Comparison of ENCODE assay signal across 1 cellular context in genomic region chr16:89709166-89709565, GRCh38.
TF ChIP-seq lines count a peak whose summit lies in the region.

No MANE protein-coding gene starts in this region.

TF ChIP-seq in GM23338, 12 proteins besides CTCF, POLR2A, EP300 and RAD21:
- TF ChIP-seq ETS1 (IDR thresholded peaks at IDR 0.05), result no peak
- no peak for TF ChIP-seq ZNF462 (CRISPR knock-in tag; IDR thresholded peaks at IDR 0.05)
- TF ChIP-seq REST (IDR thresholded peaks at IDR 0.05; ENCODE audit: unreplicated experiment), result no peak
- TF ChIP-seq ZNF331 (CRISPR knock-in tag; IDR thresholded peaks at IDR 0.05; ENCODE audit: low read depth), result no peak
- no peak for TF ChIP-seq NANOG (IDR thresholded peaks at IDR 0.05; ENCODE audit: borderline replicate concordance)
- TF ChIP-seq ZNF114 (CRISPR knock-in tag; IDR thresholded peaks at IDR 0.05), result no peak
- TF ChIP-seq POLR2AphosphoS5 (IDR thresholded peaks at IDR 0.05; ENCODE audit: low read depth), result no peak
- no peak for TF ChIP-seq JUNB (IDR thresholded peaks at IDR 0.05; ENCODE audit: unreplicated experiment)
- TF ChIP-seq EZH2phosphoT487 (IDR thresholded peaks at IDR 0.05; ENCODE audit: unreplicated experiment), result no peak
- no peak for TF ChIP-seq STAT1 (IDR thresholded peaks at IDR 0.05; ENCODE audit: unreplicated experiment)
- no peak for TF ChIP-seq CREB1 (CRISPR knock-in tag; IDR thresholded peaks at IDR 0.05; ENCODE audit: low read depth)
- TF ChIP-seq EZH2 (IDR thresholded peaks at IDR 0.05; ENCODE audit: low read depth, unreplicated experiment), result no peak
